8 cellular contexts compared by ENCODE assay signal in the genomic region with DNA sequence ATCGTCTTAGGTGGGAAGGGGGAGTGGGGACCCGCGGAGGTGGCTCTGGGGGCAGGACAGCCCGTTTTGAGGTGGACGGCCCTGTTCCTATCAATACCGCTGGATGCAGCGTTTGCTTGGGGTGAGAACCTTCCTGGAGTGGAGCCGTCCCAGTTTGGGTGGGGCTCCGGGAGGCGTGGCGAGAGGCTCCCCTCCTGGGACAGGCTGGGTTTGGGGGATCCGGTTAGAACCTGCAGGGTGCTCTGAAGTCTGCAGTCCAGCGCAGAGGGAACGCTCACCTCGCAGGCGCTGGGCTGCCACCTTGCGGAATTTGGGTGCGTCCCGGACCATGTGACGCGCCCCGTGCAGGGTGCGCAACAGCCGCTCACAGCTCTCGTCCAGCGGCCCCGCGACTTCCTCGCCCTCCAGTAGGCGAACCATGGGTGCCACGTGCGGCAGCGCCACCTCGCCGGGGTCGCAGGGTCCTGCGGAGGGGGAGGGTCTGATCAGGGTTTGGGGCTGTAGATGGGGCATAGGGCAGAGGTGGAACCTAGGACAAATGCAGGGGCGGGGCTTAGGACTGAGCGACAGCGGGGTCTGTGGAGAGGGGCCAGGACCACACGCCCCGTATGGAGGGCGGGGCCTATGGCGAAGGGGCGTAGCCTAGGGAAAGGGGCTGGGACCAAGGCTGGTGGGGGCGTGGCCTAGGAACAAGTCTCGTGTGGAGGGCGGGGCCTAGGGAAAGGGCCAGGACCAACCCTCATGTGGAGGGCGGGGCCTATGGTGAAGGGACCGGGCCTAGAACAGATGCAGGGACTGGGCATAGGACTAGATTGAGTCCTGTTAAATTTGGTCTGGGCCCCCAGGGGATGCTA. TPM values are rescaled to one million over a fixed set of nuclear protein-coding genes. Genes with fewer than 3 reads are reported as not detected.
DNase-seq lines count a peak whose midpoint lies in the region; ATAC-seq, FAIRE-seq and TF ChIP-seq lines count a peak whose summit lies in the region.

No MANE protein-coding gene starts in this region.

- ATAC-seq in HG02610 (IDR thresholded peaks at IDR 0.05; ENCODE audit: unreplicated experiment) = peak; percentile 67

- H3K4me1 Mint-ChIP-seq in osteocyte (ENCODE audit: unreplicated experiment) (peaks cover 15% of the 10 kb centered on the region), type B pancreatic cell (ENCODE audit: unreplicated experiment) (peaks cover 4% of the 10 kb centered on the region)

- TF ChIP-seq POLR2A in GM12892 (IDR thresholded peaks at IDR 0.05; ENCODE audit: low read depth, low read length) = peak; percentile 61; the same call in 1 of the 2 replicates

- peak; percentile 98 for FAIRE-seq in GM12892 (lab: Jason Lieb, UNC)

- H3K9me3 Mint-ChIP-seq in osteocyte (ENCODE audit: unreplicated experiment) = no peaks in the 10 kb centered on the region
- H3K9me3 Mint-ChIP-seq in type B pancreatic cell = no peaks in the 10 kb centered on the region

- H3K36me3 Mint-ChIP-seq in osteocyte (ENCODE audit: unreplicated experiment) (peaks cover 13% of the 10 kb centered on the region), type B pancreatic cell (peaks cover 11% of the 10 kb centered on the region)

- H3K27me3 Mint-ChIP-seq in osteocyte (ENCODE audit: unreplicated experiment) (no peaks in the 10 kb centered on the region), type B pancreatic cell (no peaks in the 10 kb centered on the region)

- peaks cover 57% of the 10 kb centered on the region for H3K36me3 ChIP-seq in NT2/D1 (ENCODE audit: insufficient read depth, insufficient read length, low read length)

- no peaks in the 10 kb centered on the region for H3K27me3 ChIP-seq in NT2/D1 (ENCODE audit: insufficient read depth, insufficient read length)

- H3K4me3 Mint-ChIP-seq in osteocyte (ENCODE audit: unreplicated experiment) (peak overlapping the region; percentile 68), type B pancreatic cell (peak overlapping the region; percentile 84)

- peak overlapping the region; percentile 87 for H3K9ac ChIP-seq in NT2/D1 (ENCODE audit: insufficient read length, low read depth)

- H3K4me3 ChIP-seq in NT2/D1 (ENCODE audit: insufficient read length, low read depth) (peak overlapping the region; percentile 41), fibroblast of villous mesenchyme (ENCODE audit: low read depth, low read length) (peak overlapping the region; percentile 51)

- no peaks in the 10 kb centered on the region for H3K9me3 ChIP-seq in NT2/D1 (ENCODE audit: insufficient read depth, low read length)

- H3K27ac Mint-ChIP-seq in osteocyte (ENCODE audit: unreplicated experiment) (no peak overlapping the region), type B pancreatic cell (peak overlapping the region; percentile 90)

- TF ChIP-seq CTCF in fibroblast of villous mesenchyme (IDR thresholded peaks at IDR 0.05; ENCODE audit: insufficient read depth, low read depth, low read length) (peak; percentile 32), osteocyte (IDR thresholded peaks at IDR 0.05) (peak; percentile 44), type B pancreatic cell (conservative IDR thresholded peaks at IDR 0.05) (peak; percentile 45)

- DNase-seq in GM12892 (ENCODE audit: insufficient read length) = peak; percentile 89
- peak; percentile 92 for DNase-seq in NT2/D1 (ENCODE audit: low read depth, low spot score)
- peak; percentile 76 for DNase-seq in activated T-cell treated with anti-CD3 and anti-CD28 coated beads, Interleukin-2, amount 50 U/mL, for 1 hour
- DNase-seq in fibroblast of villous mesenchyme (ENCODE audit: low read depth) = peak; percentile 67
- peak; percentile 83 for DNase-seq in osteocyte (ENCODE audit: extremely low spot score, unreplicated experiment)
- DNase-seq in type B pancreatic cell (ENCODE audit: extremely low spot score, unreplicated experiment) = peak; percentile 81
- no peak for DNase-seq in NCI-H1417 (lab: John Stamatoyannopoulos, UW)

- H3K4me1 ChIP-seq in NT2/D1 (ENCODE audit: insufficient read depth, insufficient read length) = peaks cover 18% of the 10 kb centered on the region

RNA-seq across cellular contexts. Expression of gene SH2D3A, which starts 13.8 kb away (rescaled TPM):
- polyA plus RNA-seq in GM12892 (2012; ENCODE audit: missing spikeins) = 4.0 TPM
- under 0.01 TPM in 1 of 2 replicates, not detected in the other for total RNA-seq in fibroblast of villous mesenchyme
- not detected in 2 replicates for total RNA-seq in osteocyte
- total RNA-seq in type B pancreatic cell (ENCODE audit: low replicate concordance) = 17.4 and 47.5 TPM in 2 replicates

RNA-seq across cellular contexts. Expression of gene TRIP10, which starts 13.9 kb away (rescaled TPM):
- 47.2 TPM for polyA plus RNA-seq in GM12892 (2012; ENCODE audit: missing spikeins)
- 49.9 and 50.1 TPM in 2 replicates for total RNA-seq in fibroblast of villous mesenchyme
- total RNA-seq in osteocyte = 51.1 and 53.8 TPM in 2 replicates
- 35.1 and 42.3 TPM in 2 replicates for total RNA-seq in type B pancreatic cell (ENCODE audit: low replicate concordance)

RNA-seq across cellular contexts. Expression of gene GPR108, which starts 16.0 kb away (rescaled TPM):
- polyA plus RNA-seq in GM12892 (2012; ENCODE audit: missing spikeins) = 31.2 TPM
- total RNA-seq in fibroblast of villous mesenchyme (28.3 and 34.1 TPM in 2 replicates), osteocyte (45.4 and 51.5 TPM in 2 replicates), type B pancreatic cell (ENCODE audit: low replicate concordance) (55.4 and 56.1 TPM in 2 replicates)

RNA-seq across cellular contexts. Expression of gene VAV1, which starts 19.1 kb away (rescaled TPM):
- polyA plus RNA-seq in GM12892 (2012; ENCODE audit: missing spikeins) = 30.2 TPM
- not detected in 2 replicates for total RNA-seq in fibroblast of villous mesenchyme
- not detected in 2 replicates for total RNA-seq in osteocyte
- total RNA-seq in type B pancreatic cell (ENCODE audit: low replicate concordance) = not detected in 2 replicates

RNA-seq across cellular contexts. Expression of gene C3, which starts 33.0 kb away (rescaled TPM):
- polyA plus RNA-seq in GM12892 (2012; ENCODE audit: missing spikeins) = 1.4 TPM
- total RNA-seq in fibroblast of villous mesenchyme (1.6 and 76.0 TPM in 2 replicates), osteocyte (0.56 TPM in 1 of 2 replicates, not detected in the other), type B pancreatic cell (ENCODE audit: low replicate concordance) (8.2 and 14.2 TPM in 2 replicates)

Comparison
In these comparisons a context has a peak if more than half of its experiments do, and no peak if none do; other contexts are left out.
1. DNase-seq: peak in GM12892 (single experiment), NT2/D1 (single experiment), activated T-cell treated with anti-CD3 and anti-CD28 coated beads, Interleukin-2, amount 50 U/mL, for 1 hour (single experiment), fibroblast of villous mesenchyme (single experiment), osteocyte (single experiment) and type B pancreatic cell (single experiment); none in NCI-H1417 (0 of 3).
2. RNA of gene SH2D3A, which starts 13.8 kb away (total RNA-seq): 17.4 to 47.5 TPM in type B pancreatic cell; not detected in osteocyte and under 0.01 TPM in fibroblast of villous mesenchyme; every median in the first group is over 10 times any median in the second.
3. Peak in every context shown above with its lines, with median percentiles within 50 percentile points of each other: CTCF ChIP-seq.